ENCODE assay signal across 1 cellular context in genomic region chr2:36562245-36562644, GRCh38.
TF ChIP-seq lines count a peak whose summit lies in the region.

No MANE protein-coding gene starts in this region.

TF ChIP-seq in HepG2, 621 proteins besides CTCF, POLR2A, EP300 and RAD21:
- TF ChIP-seq ZNF275 (CRISPR knock-in tag; IDR thresholded peaks at IDR 0.05; ENCODE audit: borderline replicate concordance) (no peak), KLF12 (CRISPR knock-in tag; IDR thresholded peaks at IDR 0.05; ENCODE audit: borderline replicate concordance) (no peak), POLR2AphosphoS2 (IDR thresholded peaks at IDR 0.05; ENCODE audit: low read depth, low read length) (no peak), SUZ12 (IDR thresholded peaks at IDR 0.05; ENCODE audit: low read depth, low read length) (no peak), ZMYM4 (CRISPR knock-in tag; IDR thresholded peaks at IDR 0.05) (no peak), ARID2 (CRISPR knock-in tag; IDR thresholded peaks at IDR 0.05; ENCODE audit: borderline replicate concordance) (no peak), MLLT10 (CRISPR knock-in tag; IDR thresholded peaks at IDR 0.05) (no peak), HNF1A (IDR thresholded peaks at IDR 0.05; ENCODE audit: low read depth) (no peak), HNF1A (CRISPR knock-in tag; IDR thresholded peaks at IDR 0.05; ENCODE audit: borderline replicate concordance) (no peak), TBX2 (CRISPR knock-in tag; IDR thresholded peaks at IDR 0.05; ENCODE audit: borderline replicate concordance) (no peak), NR2C2 (CRISPR knock-in tag; IDR thresholded peaks at IDR 0.05; ENCODE audit: borderline replicate concordance) (no peak), DPF2 (CRISPR knock-in tag; IDR thresholded peaks at IDR 0.05; ENCODE audit: borderline replicate concordance, low read depth) (no peak), ZNF839 (CRISPR knock-in tag; IDR thresholded peaks at IDR 0.05; ENCODE audit: borderline replicate concordance) (no peak), FOXC1 (CRISPR knock-in tag; IDR thresholded peaks at IDR 0.05; ENCODE audit: borderline replicate concordance) (no peak), MEIS2 (CRISPR knock-in tag; IDR thresholded peaks at IDR 0.05) (no peak), ZNF841 (CRISPR knock-in tag; IDR thresholded peaks at IDR 0.05; ENCODE audit: borderline replicate concordance) (no peak)
